30 cellular contexts compared by ENCODE assay signal in genomic region chr1:219797009-219797408, GRCh38.
"Had no signal": no experiment of that assay in that cellular context is flagged by ENCODE, and none has a peak within 500 bp of the region (broad histone marks: within the 10 kb centered on the region; RNA-seq: fewer than 3 reads in every experiment).

No MANE protein-coding gene starts in this region.

- H3K27me3 ChIP-seq: body of pancreas, esophagus muscularis mucosa, foreskin keratinocyte, gastrocnemius medialis, heart left ventricle had no signal

- H3K27ac ChIP-seq: body of pancreas, esophagus muscularis mucosa, foreskin keratinocyte, gastrocnemius medialis, heart left ventricle had no signal

- H3K4me3 ChIP-seq: body of pancreas, esophagus muscularis mucosa, gastrocnemius medialis, heart left ventricle had no signal

- H3K9me3 ChIP-seq: body of pancreas, esophagus muscularis mucosa, gastrocnemius medialis, heart left ventricle had no signal

- H3K36me3 ChIP-seq: esophagus muscularis mucosa, gastrocnemius medialis, heart left ventricle had no signal

- ATAC-seq: activated CD4-positive, alpha-beta T cell treated with anti-CD3 and anti-CD28 coated beads for 36 hours; activated naive CD4-positive, alpha-beta T cell treated with anti-CD3 and anti-CD28 coated beads, Interleukin-2, amount 50 U/mL, for 72 hours; activated T-cell treated with anti-CD3 and anti-CD28 coated beads, Interleukin-2, amount 50 U/mL, for 72 hours; body of pancreas; effector memory CD8-positive, alpha-beta T cell; foreskin keratinocyte; gastrocnemius medialis; heart left ventricle; T-cell; T-helper 17 cell had no signal

- H3K4me1 ChIP-seq: body of pancreas, gastrocnemius medialis had no signal

- DNase-seq: activated CD4-positive, alpha-beta memory T cell treated with anti-CD3 and anti-CD28 coated beads, Interleukin-2, amount 10 ng/mL, durations not matched to agents 7 days and 5 days; activated CD4-positive, alpha-beta T cell treated with anti-CD3 and anti-CD28 coated beads for 36 hours; activated CD4-positive, alpha-beta T cell treated with anti-CD3 and anti-CD28 coated beads, Interleukin-2, amount 10 ng/mL, durations not matched to agents 7 days and 5 days; activated CD4-positive, alpha-beta T cell treated with anti-CD3 and anti-CD28 coated beads, Interleukin-2, amount 50 U/mL, for 4 hours; activated CD4-positive, CD25-positive, alpha-beta regulatory T cell; activated CD4-positive, CD25-positive, alpha-beta regulatory T cell treated with anti-CD3 and anti-CD28 coated beads, Interleukin-2, amount 50 U/mL, for 72 hours; activated CD8-positive, alpha-beta memory T cell treated with anti-CD3 and anti-CD28 coated beads, Interleukin-2, amount 50 U/mL, for 48 hours; activated gamma-delta T cell; activated naive CD4-positive, alpha-beta T cell; activated naive CD4-positive, alpha-beta T cell treated with anti-CD3 and anti-CD28 coated beads, Interleukin-2, amount 10 ng/mL, durations not matched to agents 7 days and 5 days; activated naive CD8-positive, alpha-beta T cell treated with anti-CD3 and anti-CD28 coated beads, Interleukin-2, amount 10 ng/mL, durations not matched to agents 7 days and 5 days; activated T-cell treated with anti-CD3 and anti-CD28 coated beads for 4 hours; activated T-cell treated with anti-CD3 and anti-CD28 coated beads, Interleukin-2, amount 50 U/mL, for 24 hours; activated T-cell treated with anti-CD3 and anti-CD28 coated beads, Interleukin-2, amount 50 U/mL, for 72 hours; body of pancreas; caudate nucleus; cortex of kidney; dermis blood vessel endothelial cell; effector CD4-positive, alpha-beta T cell; effector memory CD8-positive, alpha-beta T cell; erythroblast; foreskin keratinocyte; gastrocnemius medialis; glutamatergic neuron; heart left ventricle; T-cell; T-helper 17 cell; T1000 had no signal
